Comparison of ENCODE assay signal across 1 cellular context in genomic region chr19:8307400-8307964, GRCh38.
TF ChIP-seq lines count a peak whose summit lies in the region.

No MANE protein-coding gene starts in this region.

TF ChIP-seq in HEK293, 187 proteins besides CTCF, POLR2A, EP300 and RAD21 (continued from another document):
- peak; percentile 68; the same call in 1 of the 2 replicates for TF ChIP-seq ZNF2 (tag by site-specific recombination; IDR thresholded peaks at IDR 0.05)
